Comparison of ENCODE assay signal across 8 cellular contexts in genomic region chr18:80245781-80246655, GRCh38. TPM values are rescaled to one million over a fixed set of nuclear protein-coding genes. Genes with fewer than 3 reads are reported as not detected.
A peak's percentile ranks its signal among the peaks of the same experiment; 100 is the strongest.
DNase-seq lines count a peak whose midpoint lies in the region; ATAC-seq, FAIRE-seq and TF ChIP-seq lines count a peak whose summit lies in the region.

No MANE protein-coding gene starts in this region.

- no peaks in the 10 kb centered on the region for H3K36me3 ChIP-seq in thoracic aorta

- H3K27me3 ChIP-seq in thoracic aorta (replicated peaks; ENCODE audit: insufficient read depth), result no peaks in the 10 kb centered on the region

- H3K4me1 ChIP-seq in thoracic aorta (ENCODE audit: control insufficient read depth in 1 of 2, low read depth in 2 of 2), result peaks cover 0 to 7% of the 10 kb centered on the region in 2 donors

- H3K4me1 Mint-ChIP-seq in activated T-cell treated with anti-CD3 and anti-CD28 coated beads, Interleukin-2, amount 50 U/mL, for 24 hours (ENCODE audit: low read depth), result peaks cover 7% of the 10 kb centered on the region
- no peaks in the 10 kb centered on the region for H3K4me1 Mint-ChIP-seq in activated T-helper 17 cell treated with anti-CD3 and anti-CD28 coated beads, Interleukin-2, amount 50 U/mL, for 72 hours
- peaks cover 7 to 9% of the 10 kb centered on the region in 2 donors for H3K4me1 Mint-ChIP-seq in immature natural killer cell

- H3K27me3 Mint-ChIP-seq in activated T-cell treated with anti-CD3 and anti-CD28 coated beads, Interleukin-2, amount 50 U/mL, for 24 hours, result peaks cover 79% of the 10 kb centered on the region
- H3K27me3 Mint-ChIP-seq in activated T-helper 17 cell treated with anti-CD3 and anti-CD28 coated beads, Interleukin-2, amount 50 U/mL, for 72 hours, result peaks cover 24% of the 10 kb centered on the region
- H3K27me3 Mint-ChIP-seq in immature natural killer cell (ENCODE audit: low read depth in 3 of 3), result peaks cover 2 to 19% (median 4%) of the 10 kb centered on the region in 3 donors

- H3K9me3 ChIP-seq in thoracic aorta, result no peaks in the 10 kb centered on the region

- no peaks in the 10 kb centered on the region for H3K36me3 Mint-ChIP-seq in activated T-cell treated with anti-CD3 and anti-CD28 coated beads, Interleukin-2, amount 50 U/mL, for 24 hours (ENCODE audit: low read depth)
- no peaks in the 10 kb centered on the region for H3K36me3 Mint-ChIP-seq in activated T-helper 17 cell treated with anti-CD3 and anti-CD28 coated beads, Interleukin-2, amount 50 U/mL, for 72 hours (ENCODE audit: low read depth)
- no peaks in the 10 kb centered on the region for H3K36me3 Mint-ChIP-seq in immature natural killer cell

- peak overlapping the region; percentile 79 for H3K4me3 ChIP-seq in thoracic aorta

- ATAC-seq in activated T-helper 17 cell treated with anti-CD3 and anti-CD28 coated beads, Interleukin-2, amount 50 U/mL, for 72 hours (replicated peaks), result no peak
- ATAC-seq in thoracic aorta (ENCODE audit: insufficient number of reproducible peaks, low FRiP score, low read depth), result no peak
- ATAC-seq in GM19467 (IDR thresholded peaks at IDR 0.05; ENCODE audit: unreplicated experiment), result no peak

- H3K27ac ChIP-seq in thoracic aorta, result no peak overlapping the region

- peak overlapping the region; percentile 62 for H3K4me3 Mint-ChIP-seq in activated T-cell treated with anti-CD3 and anti-CD28 coated beads, Interleukin-2, amount 50 U/mL, for 24 hours
- peak overlapping the region; percentile 58 for H3K4me3 Mint-ChIP-seq in activated T-helper 17 cell treated with anti-CD3 and anti-CD28 coated beads, Interleukin-2, amount 50 U/mL, for 72 hours
- peak overlapping the region; percentile 57 to 72 (median 67) for H3K4me3 Mint-ChIP-seq in immature natural killer cell

- TF ChIP-seq CTCF in thoracic aorta (IDR thresholded peaks at IDR 0.05), result no peak

- DNase-seq in activated T-cell treated with anti-CD3 and anti-CD28 coated beads, Interleukin-2, amount 50 U/mL, for 24 hours, result no peak
- DNase-seq in activated T-cell treated with anti-CD3 and anti-CD28 coated beads for 4 hours (no peak), immature natural killer cell (no peak), thoracic aorta (ENCODE audit: low spot score) (no peak), GM19240 (ENCODE audit: insufficient read length, low spot score) (no peak), RCC 7860 (ENCODE audit: low spot score) (no peak)

- no peak for FAIRE-seq in RCC 7860 (lab: Jason Lieb, UNC)

- H3K9me3 Mint-ChIP-seq in activated T-cell treated with anti-CD3 and anti-CD28 coated beads, Interleukin-2, amount 50 U/mL, for 24 hours, result no peaks in the 10 kb centered on the region
- no peaks in the 10 kb centered on the region for H3K9me3 Mint-ChIP-seq in activated T-helper 17 cell treated with anti-CD3 and anti-CD28 coated beads, Interleukin-2, amount 50 U/mL, for 72 hours
- H3K9me3 Mint-ChIP-seq in immature natural killer cell, result no peaks in the 10 kb centered on the region

- no peak overlapping the region for H3K27ac Mint-ChIP-seq in activated T-cell treated with anti-CD3 and anti-CD28 coated beads, Interleukin-2, amount 50 U/mL, for 24 hours
- H3K27ac Mint-ChIP-seq in activated T-helper 17 cell treated with anti-CD3 and anti-CD28 coated beads, Interleukin-2, amount 50 U/mL, for 72 hours, result no peak overlapping the region
- H3K27ac Mint-ChIP-seq in immature natural killer cell, result no peak overlapping the region

RNA-seq across cellular contexts. Expression of gene PARD6G, which starts 1.3 kb away (rescaled TPM):
- total RNA-seq in activated T-helper 17 cell treated with anti-CD3 and anti-CD28 coated beads, Interleukin-2, amount 50 U/mL, for 72 hours, result 1 to 10 TPM in 1 of 2 donors, under 1 TPM in 1; 0.98 to 1.5 TPM
- polyA plus RNA-seq in immature natural killer cell, result under 1 TPM in 2 of 3 donors, not detected in 1; 0.06 to 0.34 TPM
- total RNA-seq in thoracic aorta, result 1 to 10 TPM; 3.0 to 4.8 TPM
